In genomic region chr20:2509468-2509781, GRCh38 we compare ENCODE assay signal across 8 cellular contexts. TPM values are rescaled to one million over a fixed set of nuclear protein-coding genes. Genes with fewer than 3 reads are reported as not detected.
DNase-seq lines count a peak whose midpoint lies in the region; ATAC-seq and TF ChIP-seq lines count a peak whose summit lies in the region.

No MANE protein-coding gene starts in this region.

- H3K9me3 ChIP-seq in iPS-20b (ENCODE audit: insufficient read depth, low read depth, low read length), result no peaks in the 10 kb centered on the region

- no peaks in the 10 kb centered on the region for H3K27me3 Mint-ChIP-seq in HFFc6 (ENCODE audit: insufficient read depth)
- peaks cover 10% of the 10 kb centered on the region for H3K27me3 Mint-ChIP-seq in activated T-helper 17 cell treated with anti-CD3 and anti-CD28 coated beads, Interleukin-2, amount 50 U/mL, for 72 hours
- no peaks in the 10 kb centered on the region for H3K27me3 Mint-ChIP-seq in stimulated activated memory B cell treated with anti-CD40 and anti-IgM and Interleukin-4, amounts not matched to agents 10 μg/mL and 1 μg/mL and 100 μg/mL, for 72 hours

- H3K4me3 Mint-ChIP-seq in HFFc6, result peak overlapping the region; percentile 99
- H3K4me3 Mint-ChIP-seq in activated T-helper 17 cell treated with anti-CD3 and anti-CD28 coated beads, Interleukin-2, amount 50 U/mL, for 72 hours, result peak overlapping the region; percentile 97
- H3K4me3 Mint-ChIP-seq in stimulated activated memory B cell treated with anti-CD40 and anti-IgM and Interleukin-4, amounts not matched to agents 10 μg/mL and 1 μg/mL and 100 μg/mL, for 72 hours, result peak overlapping the region; percentile 99

- no peak for TF ChIP-seq CTCF in HFFc6 (IDR thresholded peaks at IDR 0.05)

- H3K27me3 ChIP-seq in iPS-20b (ENCODE audit: insufficient read depth, low read length), result peaks cover 66% of the 10 kb centered on the region

- ATAC-seq in activated T-helper 17 cell treated with anti-CD3 and anti-CD28 coated beads, Interleukin-2, amount 50 U/mL, for 72 hours (replicated peaks), result no peak
- no peak for ATAC-seq in stimulated activated memory B cell treated with anti-CD40 and anti-IgM and Interleukin-4, amounts not matched to agents 10 μg/mL and 1 μg/mL and 100 μg/mL, for 72 hours

- no peaks in the 10 kb centered on the region for H3K9me3 Mint-ChIP-seq in HFFc6
- no peaks in the 10 kb centered on the region for H3K9me3 Mint-ChIP-seq in activated T-helper 17 cell treated with anti-CD3 and anti-CD28 coated beads, Interleukin-2, amount 50 U/mL, for 72 hours
- no peaks in the 10 kb centered on the region for H3K9me3 Mint-ChIP-seq in stimulated activated memory B cell treated with anti-CD40 and anti-IgM and Interleukin-4, amounts not matched to agents 10 μg/mL and 1 μg/mL and 100 μg/mL, for 72 hours

- H3K36me3 Mint-ChIP-seq in HFFc6 (ENCODE audit: low read depth), result peaks cover 8% of the 10 kb centered on the region; the same call in 1 of the 2 replicates
- peaks cover 13% of the 10 kb centered on the region for H3K36me3 Mint-ChIP-seq in activated T-helper 17 cell treated with anti-CD3 and anti-CD28 coated beads, Interleukin-2, amount 50 U/mL, for 72 hours (ENCODE audit: low read depth)
- H3K36me3 Mint-ChIP-seq in stimulated activated memory B cell treated with anti-CD40 and anti-IgM and Interleukin-4, amounts not matched to agents 10 μg/mL and 1 μg/mL and 100 μg/mL, for 72 hours, result no peaks in the 10 kb centered on the region

- H3K4me3 ChIP-seq in iPS-20b (ENCODE audit: low read length), result peak overlapping the region; percentile 73

- H3K36me3 ChIP-seq in iPS-20b (ENCODE audit: insufficient read depth, low read depth, low read length), result no peaks in the 10 kb centered on the region

- DNase-seq in HFFc6, result no peak
- DNase-seq in NOMO-1 treated with DMSO at 0.1 percent for 48 hours (lab: John Stamatoyannopoulos, UW; ENCODE audit: unreplicated experiment), result no peak
- DNase-seq in NCI-H82 treated with DMSO at 0.1 percent for 48 hours (lab: John Stamatoyannopoulos, UW; ENCODE audit: unreplicated experiment), result no peak
- no peak for DNase-seq in NCI-H1436 (lab: John Stamatoyannopoulos, UW)
- no peak for DNase-seq in medulla oblongata (ENCODE audit: extremely low spot score)

- no peak overlapping the region for H3K27ac ChIP-seq in iPS-20b (ENCODE audit: low read length)

- H3K4me1 Mint-ChIP-seq in HFFc6 (ENCODE audit: low read depth), result peaks cover 11% of the 10 kb centered on the region
- H3K4me1 Mint-ChIP-seq in activated T-helper 17 cell treated with anti-CD3 and anti-CD28 coated beads, Interleukin-2, amount 50 U/mL, for 72 hours, result peaks cover 5% of the 10 kb centered on the region
- peaks cover 17% of the 10 kb centered on the region for H3K4me1 Mint-ChIP-seq in stimulated activated memory B cell treated with anti-CD40 and anti-IgM and Interleukin-4, amounts not matched to agents 10 μg/mL and 1 μg/mL and 100 μg/mL, for 72 hours

- peaks cover 4% of the 10 kb centered on the region; the same call in 1 of the 2 replicates for H3K4me1 ChIP-seq in iPS-20b (ENCODE audit: insufficient read depth, low read length)

- peak overlapping the region; percentile 94 for H3K27ac Mint-ChIP-seq in HFFc6
- H3K27ac Mint-ChIP-seq in activated T-helper 17 cell treated with anti-CD3 and anti-CD28 coated beads, Interleukin-2, amount 50 U/mL, for 72 hours, result peak overlapping the region; percentile 98
- peak overlapping the region; percentile 96 for H3K27ac Mint-ChIP-seq in stimulated activated memory B cell treated with anti-CD40 and anti-IgM and Interleukin-4, amounts not matched to agents 10 μg/mL and 1 μg/mL and 100 μg/mL, for 72 hours

- peak overlapping the region; percentile 47; the same call in 1 of the 2 replicates for H3K9ac ChIP-seq in iPS-20b (ENCODE audit: low read depth, low read length)

RNA-seq across cellular contexts. Expression of gene ZNF343, which starts 0.7 kb away (rescaled TPM):
- total RNA-seq in HFFc6 (2021; fragmentation: NEBNext Ultra II Directional; extraction: Animal tissue kit (Norgen Biotek cat#: 25700)), result 1 to 10 TPM; 6.4 to 9.4 (median 8.8) TPM
- total RNA-seq in activated T-helper 17 cell treated with anti-CD3 and anti-CD28 coated beads, Interleukin-2, amount 50 U/mL, for 72 hours, result 10 to 100 TPM in 1 of 2 donors, 1 to 10 TPM in 1; 8.0 to 10.1 TPM

RNA-seq across cellular contexts. Expression of gene TMC2, which starts 26.9 kb away (rescaled TPM):
- not detected for total RNA-seq in HFFc6 (2021; fragmentation: NEBNext Ultra II Directional; extraction: Animal tissue kit (Norgen Biotek cat#: 25700))
- not detected for total RNA-seq in activated T-helper 17 cell treated with anti-CD3 and anti-CD28 coated beads, Interleukin-2, amount 50 U/mL, for 72 hours

RNA-seq across cellular contexts. Expression of gene SNRPB, which starts 38.8 kb away (rescaled TPM):
- total RNA-seq in HFFc6 (2021; fragmentation: NEBNext Ultra II Directional; extraction: Animal tissue kit (Norgen Biotek cat#: 25700)), result 100 to 1,000 TPM; 155 to 240 (median 208) TPM
- 100 to 1,000 TPM; 329 to 489 TPM for total RNA-seq in activated T-helper 17 cell treated with anti-CD3 and anti-CD28 coated beads, Interleukin-2, amount 50 U/mL, for 72 hours
